8 cellular contexts compared by ENCODE assay signal in genomic region chr15:40930430-40931299, GRCh38. TPM values are rescaled to one million over a fixed set of nuclear protein-coding genes. Genes with fewer than 3 reads are reported as not detected.
DNase-seq lines count a peak whose midpoint lies in the region; ATAC-seq and TF ChIP-seq lines count a peak whose summit lies in the region.

No MANE protein-coding gene starts in this region.

- intact Hi-C loops in CD14-positive monocyte (cut with micrococcal nuclease): no loop called here

- TF ChIP-seq POLR2A in tibial nerve (IDR thresholded peaks at IDR 0.05): no peak

- H3K27ac ChIP-seq in HUES64 (ENCODE audit: low read depth, low read length): no peak overlapping the region
- no peak overlapping the region for H3K27ac ChIP-seq in WERI-Rb-1
- H3K27ac ChIP-seq in ectodermal cell (ENCODE audit: insufficient read depth, low read depth, low read length, poor library complexity, severe bottlenecking): no peak overlapping the region
- H3K27ac ChIP-seq in tibial nerve: peak overlapping the region in 1 of 4 donors; percentile 34

- TF ChIP-seq EP300 in tibial nerve (IDR thresholded peaks at IDR 0.05): peak in 1 of 2 donors; percentile 20

- H3K27me3 ChIP-seq in HUES64 (ENCODE audit: insufficient read depth, low read length): peaks cover 95% of the 10 kb centered on the region
- no peaks in the 10 kb centered on the region for H3K27me3 ChIP-seq in WERI-Rb-1 (ENCODE audit: insufficient read depth, low read depth, severe bottlenecking)
- H3K27me3 ChIP-seq in ectodermal cell (ENCODE audit: control insufficient read depth, insufficient read depth, low read length, poor library complexity, severe bottlenecking): peaks cover 91% of the 10 kb centered on the region
- peaks cover 0 to 74% of the 10 kb centered on the region in 2 donors for H3K27me3 ChIP-seq in tibial nerve

- H3K9me3 ChIP-seq in HUES64 (ENCODE audit: insufficient read depth, low read depth, low read length) (no peaks in the 10 kb centered on the region), WERI-Rb-1 (ENCODE audit: severe bottlenecking) (no peaks in the 10 kb centered on the region), ectodermal cell (ENCODE audit: control insufficient read depth, low read length) (no peaks in the 10 kb centered on the region), tibial nerve (no peaks in the 10 kb centered on the region)

- H3K4me3 ChIP-seq in HUES64 (ENCODE audit: low read length) (peak overlapping the region; percentile 50), WERI-Rb-1 (ENCODE audit: low read depth, low read length) (peak overlapping the region; percentile 78), ectodermal cell (ENCODE audit: insufficient read depth, low read depth, low read length) (peak overlapping the region; percentile 22), tibial nerve (peak overlapping the region in 3 of 4 donors; percentile 22 to 56 (median 42))

- H3K27ac Mint-ChIP-seq in CD14-positive monocyte (no peak overlapping the region), mesothelial cell of epicardium (no peak overlapping the region)

- TF ChIP-seq CTCF in CD14-positive monocyte (IDR thresholded peaks at IDR 0.05) (no peak), WERI-Rb-1 (IDR thresholded peaks at IDR 0.05; ENCODE audit: low read depth, low read length) (peak; percentile 86), mesothelial cell of epicardium (IDR thresholded peaks at IDR 0.05; ENCODE audit: unreplicated experiment) (peak; percentile 77), tibial nerve (IDR thresholded peaks at IDR 0.05) (peak in 1 of 5 experiments; percentile 19)

- H3K36me3 Mint-ChIP-seq in CD14-positive monocyte (peaks cover 6 to 13% of the 10 kb centered on the region in 2 donors), mesothelial cell of epicardium (no peaks in the 10 kb centered on the region)

- H3K4me1 ChIP-seq in HUES64 (ENCODE audit: insufficient read depth, low read length) (peaks cover 22% of the 10 kb centered on the region), ectodermal cell (ENCODE audit: control insufficient read depth, insufficient read depth, low read length) (peaks cover 47% of the 10 kb centered on the region), tibial nerve (peaks cover 0 to 60% (median 46%) of the 10 kb centered on the region in 4 donors)

- H3K4me1 Mint-ChIP-seq in CD14-positive monocyte: peaks cover 55% of the 10 kb centered on the region
- H3K4me1 Mint-ChIP-seq in mesothelial cell of epicardium: peaks cover 39% of the 10 kb centered on the region

- 2% methylated on average over 46 of the region's 46 CpGs for WGBS in HUES64
- WGBS in ectodermal cell, 2 experiments: 2% methylated on average over 46 of the region's 46 CpGs
- 1% methylated on average over 42 to 44 of the region's 46 CpGs for WGBS in tibial nerve, 2 donors

- H3K9ac ChIP-seq in HUES64 (ENCODE audit: low read depth, low read length): no peak overlapping the region

- DNase-seq in CD14-positive monocyte (ENCODE audit: low spot score) (no peak), WERI-Rb-1 (peak; percentile 90), mesothelial cell of epicardium (ENCODE audit: low spot score in 2 of 2, unreplicated experiment in 2 of 2) (peak in 1 of 2 experiments; percentile 74), tibial nerve (ENCODE audit: low spot score in 2 of 2) (no peak), GOT3 (lab: John Stamatoyannopoulos, UW) (no peak)

- no peak for ATAC-seq in HG02840 (IDR thresholded peaks at IDR 0.05; ENCODE audit: low FRiP score, unreplicated experiment)

- H3K4me3 Mint-ChIP-seq in CD14-positive monocyte (peak overlapping the region; percentile 72 to 93), mesothelial cell of epicardium (peak overlapping the region; percentile 66)

- peaks cover 0 to 37% (median 13%) of the 10 kb centered on the region in 7 donors for H3K9me3 Mint-ChIP-seq in CD14-positive monocyte
- H3K9me3 Mint-ChIP-seq in mesothelial cell of epicardium: no peaks in the 10 kb centered on the region

- H3K27me3 Mint-ChIP-seq in CD14-positive monocyte (ENCODE audit: low read depth in 3 of 3) (peaks cover 70 to 80% (median 71%) of the 10 kb centered on the region in 3 donors), mesothelial cell of epicardium (ENCODE audit: low read depth) (peaks cover 79% of the 10 kb centered on the region)

- H3K36me3 ChIP-seq in HUES64 (ENCODE audit: insufficient read depth, low read length): no peaks in the 10 kb centered on the region
- H3K36me3 ChIP-seq in WERI-Rb-1: peaks cover 11% of the 10 kb centered on the region
- no peaks in the 10 kb centered on the region for H3K36me3 ChIP-seq in ectodermal cell (ENCODE audit: control insufficient read depth, insufficient read depth, low read length)
- H3K36me3 ChIP-seq in tibial nerve: no peaks in the 10 kb centered on the region

RNA-seq across cellular contexts. Expression of gene DLL4, which starts 1.5 kb away (rescaled TPM):
- not detected for polyA plus RNA-seq in CD14-positive monocyte
- polyA plus RNA-seq in HUES64 (2013, experiment 1 of 2): 0.15 TPM
- polyA plus RNA-seq in HUES64 (2013, experiment 2 of 2): 0.25 TPM
- polyA plus RNA-seq in ectodermal cell (2013, experiment 1 of 4): 0.63 TPM
- 0.25 TPM for polyA plus RNA-seq in ectodermal cell (2013, experiment 2 of 4)
- 0.69 TPM for polyA plus RNA-seq in ectodermal cell (2013, experiment 3 of 4)
- 0.45 TPM for polyA plus RNA-seq in ectodermal cell (2013, experiment 4 of 4)
- total RNA-seq in mesothelial cell of epicardium: 0.20 to 0.31 TPM (median 0.24 TPM) in 3 replicates
- total RNA-seq in tibial nerve: 10 to 100 TPM in 1 of 4 donors, 1 to 10 TPM in 3; 4.2 to 11.2 (median 7.1) TPM

RNA-seq across cellular contexts. Expression of gene CHAC1, which starts 22.6 kb away (rescaled TPM):
- not detected for polyA plus RNA-seq in CD14-positive monocyte
- 13.5 TPM for polyA plus RNA-seq in HUES64 (2013, experiment 1 of 2)
- polyA plus RNA-seq in HUES64 (2013, experiment 2 of 2): 15.0 TPM
- polyA plus RNA-seq in ectodermal cell (2013, experiment 1 of 4): 4.7 TPM
- polyA plus RNA-seq in ectodermal cell (2013, experiment 2 of 4): 7.3 TPM
- 8.2 TPM for polyA plus RNA-seq in ectodermal cell (2013, experiment 3 of 4)
- polyA plus RNA-seq in ectodermal cell (2013, experiment 4 of 4): 8.4 TPM
- total RNA-seq in mesothelial cell of epicardium (2.7 to 3.2 TPM (median 3.1 TPM) in 3 replicates), tibial nerve (1 to 10 TPM in 1 of 4 donors, not detected in 3; 2.7 TPM)

RNA-seq across cellular contexts. Expression of gene VPS18, which starts 36.4 kb away (rescaled TPM):
- 10 to 100 TPM; 21.8 to 22.8 TPM for polyA plus RNA-seq in CD14-positive monocyte
- 18.6 TPM for polyA plus RNA-seq in HUES64 (2013, experiment 1 of 2)
- 17.2 TPM for polyA plus RNA-seq in HUES64 (2013, experiment 2 of 2)
- 22.2 TPM for polyA plus RNA-seq in ectodermal cell (2013, experiment 1 of 4)
- polyA plus RNA-seq in ectodermal cell (2013, experiment 2 of 4): 29.6 TPM
- polyA plus RNA-seq in ectodermal cell (2013, experiment 3 of 4): 15.8 TPM
- 16.3 TPM for polyA plus RNA-seq in ectodermal cell (2013, experiment 4 of 4)
- total RNA-seq in mesothelial cell of epicardium (30.1 to 31.2 TPM (median 30.5 TPM) in 3 replicates), tibial nerve (10 to 100 TPM; 22.2 to 29.2 (median 25.2) TPM)

RNA-seq across cellular contexts. Expression of gene RHOV, which starts 56.6 kb away (rescaled TPM):
- polyA plus RNA-seq in CD14-positive monocyte: not detected
- 1.3 TPM for polyA plus RNA-seq in HUES64 (2013, experiment 1 of 2)
- 1.9 TPM for polyA plus RNA-seq in HUES64 (2013, experiment 2 of 2)
- 0.31 TPM for polyA plus RNA-seq in ectodermal cell (2013, experiment 1 of 4)
- 0.44 TPM for polyA plus RNA-seq in ectodermal cell (2013, experiment 2 of 4)
- polyA plus RNA-seq in ectodermal cell (2013, experiment 3 of 4): 0.64 TPM
- 0.57 TPM for polyA plus RNA-seq in ectodermal cell (2013, experiment 4 of 4)
- total RNA-seq in mesothelial cell of epicardium (3.4 to 4.4 TPM (median 3.4 TPM) in 3 replicates), tibial nerve (under 1 TPM in 2 of 4 donors, not detected in 2; 0.39 to 0.60 TPM)

Comparison
In these comparisons a context has a peak if more than half of its experiments do, and no peak if none do; other contexts are left out.
1. H3K4me3 ChIP-seq: peak in every context shown above with its lines; median percentile 78 in WERI-Rb-1; 50 in HUES64; 42 in tibial nerve; 22 in ectodermal cell.